ENCODE assay signal across 27 cellular contexts in the genomic region with DNA sequence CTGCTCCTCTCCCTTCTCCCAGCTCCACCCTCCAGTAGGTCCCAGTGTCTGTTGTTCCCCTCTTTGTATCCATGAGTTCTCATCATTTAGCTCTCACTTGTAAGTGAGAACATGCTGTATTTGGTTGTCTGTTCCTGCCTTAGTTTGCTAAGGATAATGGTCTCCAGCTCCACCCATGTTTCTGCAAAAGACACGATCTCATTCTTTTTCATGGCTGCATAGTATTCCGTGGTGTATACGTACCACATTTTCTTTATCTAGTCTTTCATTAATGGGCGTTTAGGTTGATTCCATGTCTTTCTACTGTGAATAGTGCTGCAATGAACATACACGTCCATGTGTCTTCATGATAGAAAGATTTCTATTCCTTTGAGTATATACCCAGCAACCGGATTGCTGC.
A peak's percentile ranks its signal among the peaks of the same experiment; 100 is the strongest.
DNase-seq lines count a peak whose midpoint lies in the region; ATAC-seq, FAIRE-seq and TF ChIP-seq lines count a peak whose summit lies in the region.
"Had no signal": no experiment of that assay in that cellular context is flagged by ENCODE, and none has a peak within 500 bp of the region (broad histone marks: within the 10 kb centered on the region; RNA-seq: fewer than 3 reads in every experiment).

No MANE protein-coding gene starts in this region.

- no peak overlapping the region for H3K4ac ChIP-seq in H1 (replicated peaks; ENCODE audit: insufficient read length, low read depth, low read length)

- no peak overlapping the region for H4K5ac ChIP-seq in H1 (ENCODE audit: insufficient read length, low read depth, low read length)

- no peak overlapping the region for H3K18ac ChIP-seq in H1 (ENCODE audit: extremely low read depth, low read length)

- no peaks in the 10 kb centered on the region for H4K20me1 ChIP-seq in SK-N-SH (ENCODE audit: insufficient read depth)
- H4K20me1 ChIP-seq in H1 (replicated peaks in 1 of 2; ENCODE audit: control insufficient read depth in 1 of 2, insufficient read depth in 2 of 2, low read length in 2 of 2), result no peaks in the 10 kb centered on the region
- H4K20me1 ChIP-seq: BLaER1 treated with 17β-estradiol and CSF1 and Interleukin-3, amounts not matched to agents 10 nM and 100 nM had no signal

- peaks cover 6% of the 10 kb centered on the region for H3K36me3 Mint-ChIP-seq in WTC11
- H3K36me3 Mint-ChIP-seq: CD8-positive, alpha-beta T cell had no signal

- no peak overlapping the region for H3K23ac ChIP-seq in H1 (ENCODE audit: insufficient read length)

- no peaks in the 10 kb centered on the region for H3K27me3 Mint-ChIP-seq in WTC11 (ENCODE audit: low read depth)

- peaks cover 26% of the 10 kb centered on the region for H3K9me3 Mint-ChIP-seq in WTC11
- H3K9me3 Mint-ChIP-seq: CD4-positive, alpha-beta T cell had no signal

- no peak for FAIRE-seq in H1 (lab: Jason Lieb, UNC)
- FAIRE-seq: A549, D721Med, GM12878, GM12892, GM18507 had no signal

- H3K4me2 ChIP-seq in SK-N-SH (no peak overlapping the region), H1 (ENCODE audit: insufficient read depth in 1 of 2, low read depth in 2 of 2, low read length in 2 of 2) (no peak overlapping the region)
- H3K4me2 ChIP-seq: A549; BLaER1 treated with 17β-estradiol and CSF1 and Interleukin-3, amounts not matched to agents 10 nM and 100 nM had no signal

- H2BK15ac ChIP-seq in H1 (ENCODE audit: low read length), result no peak overlapping the region

- no peak overlapping the region for H3K56ac ChIP-seq in H1 (replicated peaks; ENCODE audit: insufficient read length, low read depth, low read length)

- no peak overlapping the region for H4K8ac ChIP-seq in H1 (ENCODE audit: extremely low read depth, insufficient read depth, low read length)

- H2BK5ac ChIP-seq in H1 (ENCODE audit: low read depth, low read length), result no peak overlapping the region

- no peak overlapping the region for H3K4me3 ChIP-seq in SK-N-SH (ENCODE audit: low read depth in 2 of 2, low read length in 1 of 2)
- H3K4me3 ChIP-seq in H1 (ENCODE audit: extremely low read depth in 1 of 4, insufficient read depth in 2 of 4, low read depth in 3 of 4, low read length in 4 of 4), result no peak overlapping the region
- H3K4me3 ChIP-seq: A549; BLaER1 treated with 17β-estradiol and CSF1 and Interleukin-3, amounts not matched to agents 10 nM and 100 nM; GM12878 had no signal

- TF ChIP-seq POLR2A in H1 (IDR thresholded peaks at IDR 0.05; ENCODE audit: control extremely low read depth in 1 of 2, low read depth in 2 of 2, low read length in 2 of 2), result no peak

- no peak overlapping the region for H3K4me3 Mint-ChIP-seq in WTC11
- H3K4me3 Mint-ChIP-seq: B cell; CD4-positive, alpha-beta T cell; CD8-positive, alpha-beta T cell had no signal

- no peak for DNase-seq in SK-N-SH
- DNase-seq in WTC11 (ENCODE audit: low spot score), result no peak
- DNase-seq in H1 (ENCODE audit: low read depth in 1 of 2, low spot score in 2 of 2), result no peak
- DNase-seq: AML-193; Caco-2; Calu3; CD4-positive, alpha-beta T cell; CD8-positive, alpha-beta T cell; DMS 273 treated with DMSO at 0.1 percent for 48 hours; DMS153; DMS53; DMS79; DND-41; EL; GDM1 had no signal

- CTCF ChIA-PET in SK-N-SH (lab: Yijun Ruan, JAX) (interaction anchor here (1.2 kb wide), 1 partner anchor 18 kb away, joined by 3 read pairs; no protein-coding TSS in a partner anchor), WTC11 (lab: Charles Lee) (no interaction called here), H1 (lab: Charles Lee; ENCODE audit: partially characterized antibody) (interaction anchor here (1.0 to 5.3 kb wide), 3 partner anchors 18 to 20 kb away, joined by 3 to 23 read pairs (median 10); no protein-coding TSS in a partner anchor)

- TF ChIP-seq CTCF in SK-N-SH (IDR thresholded peaks at IDR 0.05) (no peak), WTC11 (IDR thresholded peaks at IDR 0.05) (no peak), H1 (IDR thresholded peaks at IDR 0.05; ENCODE audit: control extremely low read depth in 1 of 3, insufficient read depth in 1 of 3, low read depth in 1 of 3, low read length in 3 of 3) (no peak)

- H3K4me1 ChIP-seq in SK-N-SH (ENCODE audit: control insufficient read depth in 1 of 2, insufficient read depth in 2 of 2, low read depth in 1 of 2, low read length in 1 of 2) (no peaks in the 10 kb centered on the region), H1 (replicated peaks in 1 of 4; ENCODE audit: control insufficient read depth in 3 of 4, insufficient read depth in 4 of 4, low read length in 3 of 4) (no peaks in the 10 kb centered on the region; a peak in 2 of 7 replicates)
- H3K4me1 ChIP-seq: BLaER1 treated with 17β-estradiol and CSF1 and Interleukin-3, amounts not matched to agents 10 nM and 100 nM; Caco-2 had no signal

- TF ChIP-seq EP300 in SK-N-SH (IDR thresholded peaks at IDR 0.05; ENCODE audit: borderline replicate concordance in 1 of 2, low read depth in 1 of 2, low read length in 1 of 2), result no peak
- no peak for TF ChIP-seq EP300 in H1 (IDR thresholded peaks at IDR 0.05; ENCODE audit: borderline replicate concordance in 1 of 2, low read depth in 2 of 2, low read length in 2 of 2)

- H3K27me3 ChIP-seq in SK-N-SH (ENCODE audit: insufficient read depth) (peaks cover 16% of the 10 kb centered on the region), H1 (replicated peaks in 1 of 4; ENCODE audit: control insufficient read depth in 3 of 4, extremely low read depth in 1 of 4, insufficient read depth in 3 of 4, low read length in 3 of 4) (no peaks in the 10 kb centered on the region)
- H3K27me3 ChIP-seq: BLaER1 treated with 17β-estradiol and CSF1 and Interleukin-3, amounts not matched to agents 10 nM and 100 nM had no signal

- no peak overlapping the region for H3K14ac ChIP-seq in H1 (ENCODE audit: insufficient read length)

- no peak overlapping the region for H3K27ac ChIP-seq in SK-N-SH (ENCODE audit: low read depth in 2 of 2, low read length in 1 of 2)
- no peak overlapping the region for H3K27ac ChIP-seq in H1 (ENCODE audit: low read depth, low read length)
- H3K27ac ChIP-seq: 22Rv1; A549; BLaER1 treated with 17β-estradiol and CSF1 and Interleukin-3, amounts not matched to agents 10 nM and 100 nM; C4-2B had no signal

- no peaks in the 10 kb centered on the region for H3F3A ChIP-seq in SK-N-SH (replicated peaks; ENCODE audit: insufficient read depth)

- no peak overlapping the region for H2AK5ac ChIP-seq in H1 (ENCODE audit: low read depth, low read length)

- H3K9ac ChIP-seq in SK-N-SH, result no peak overlapping the region
- H3K9ac ChIP-seq in H1 (replicated peaks in 1 of 4; ENCODE audit: extremely low read depth in 1 of 4, low read depth in 3 of 4, low read length in 3 of 4), result no peak overlapping the region
- H3K9ac ChIP-seq: BLaER1 treated with 17β-estradiol and CSF1 and Interleukin-3, amounts not matched to agents 10 nM and 100 nM had no signal

- H3K9me3 ChIP-seq in SK-N-SH, result no peaks in the 10 kb centered on the region
- H3K9me3 ChIP-seq in H1 (ENCODE audit: insufficient read depth in 2 of 2, low read depth in 1 of 2, low read length in 1 of 2), result peaks cover 0 to 7% of the 10 kb centered on the region in 2 experiments; a peak in 1 of 4 replicates
- H3K9me3 ChIP-seq: A549, Caco-2 had no signal

- no peak overlapping the region for H3K27ac Mint-ChIP-seq in WTC11
- H3K27ac Mint-ChIP-seq: B cell; CD4-positive, alpha-beta T cell; CD8-positive, alpha-beta T cell had no signal

- no peaks in the 10 kb centered on the region for H3K4me1 Mint-ChIP-seq in WTC11
- H3K4me1 Mint-ChIP-seq: B cell had no signal

- H3K79me2 ChIP-seq in SK-N-SH (ENCODE audit: insufficient read depth), result no peaks in the 10 kb centered on the region
- H3K79me2 ChIP-seq in H1 (ENCODE audit: control insufficient read depth in 1 of 2, insufficient read depth in 2 of 2, low read length in 2 of 2), result no peaks in the 10 kb centered on the region

- no peak overlapping the region for H2BK120ac ChIP-seq in H1 (replicated peaks; ENCODE audit: low read depth, low read length)

- POLR2A ChIA-PET in SK-N-SH (lab: Yijun Ruan, JAX) (no interaction called here), WTC11 (lab: Charles Lee) (no interaction called here), H1 (lab: Charles Lee; ENCODE audit: partially characterized antibody) (no interaction called here)

- no peaks in the 10 kb centered on the region for H3K9me2 ChIP-seq in SK-N-SH

- no peaks in the 10 kb centered on the region for H3K36me3 ChIP-seq in SK-N-SH (replicated peaks in 1 of 2; ENCODE audit: control insufficient read depth in 1 of 2, insufficient read depth in 2 of 2, low read length in 1 of 2)
- no peaks in the 10 kb centered on the region for H3K36me3 ChIP-seq in H1 (ENCODE audit: control insufficient read depth in 2 of 4, insufficient read depth in 4 of 4, low read length in 3 of 4)
- H3K36me3 ChIP-seq: BLaER1 treated with 17β-estradiol and CSF1 and Interleukin-3, amounts not matched to agents 10 nM and 100 nM had no signal

- WGBS in SK-N-SH (ENCODE audit: low lambda C conversion rate), result 48% methylated on average over 6 of the region's 6 CpGs
- 82% methylated on average over 6 of the region's 6 CpGs; no CpG with 5 or more reads in 1 of the 2 experiments for WGBS in H1 (ENCODE audit: extremely low coverage in 1 of 2, insufficient coverage in 1 of 2, insufficient read length in 1 of 2, insufficient replicate concordance in 2 of 2, low coverage in 1 of 2, low lambda C conversion rate in 2 of 2, missing lambda C conversion rate in 1 of 2), 2 experiments

- TF ChIP-seq RAD21 in SK-N-SH (IDR thresholded peaks at IDR 0.05; ENCODE audit: low read length) (no peak), H1 (IDR thresholded peaks at IDR 0.05 in 1 of 2, conservative IDR thresholded peaks at IDR 0.05 in 1 of 2; ENCODE audit: low read depth in 2 of 2, low read length in 2 of 2) (no peak)

- H3K23me2 ChIP-seq in H1 (ENCODE audit: low read depth, low read length), result no peaks in the 10 kb centered on the region

- H4K91ac ChIP-seq in H1 (replicated peaks; ENCODE audit: insufficient read length, low read length), result no peak overlapping the region

- no peak overlapping the region for H2BK12ac ChIP-seq in H1 (ENCODE audit: low read depth, low read length)

- ATAC-seq in SK-N-SH treated with all-trans-retinoic acid at 6 μM for 48 hours (no peak), WTC11 (no peak), HG03139 (IDR thresholded peaks at IDR 0.05; ENCODE audit: unreplicated experiment) (no peak), HG02981 (IDR thresholded peaks at IDR 0.05; ENCODE audit: unreplicated experiment) (no peak)
- ATAC-seq: A549; CD8-positive, alpha-beta T cell; GM12878 had no signal

- no peaks in the 10 kb centered on the region for H3K79me1 ChIP-seq in H1 (ENCODE audit: low read depth, low read length)

- no peak overlapping the region for H2BK20ac ChIP-seq in H1 (ENCODE audit: low read length)

- H2AFZ ChIP-seq in SK-N-SH (ENCODE audit: low read depth) (no peak overlapping the region), H1 (ENCODE audit: low read length) (no peak overlapping the region)

TF ChIP-seq in SK-N-SH treated with all-trans-retinoic acid at 6 μM for 48 hours, 23 proteins besides CTCF, POLR2A, EP300 and RAD21:
- TF ChIP-seq ZC3H10 (CRISPR knock-in tag; IDR thresholded peaks at IDR 0.05) (no peak), ZNF8 (CRISPR knock-in tag; IDR thresholded peaks at IDR 0.05) (peak; percentile 62)

TF ChIP-seq in SK-N-SH, 30 proteins besides CTCF, POLR2A, EP300 and RAD21 (continues in another document):
- no peak for TF ChIP-seq CHD2 (IDR thresholded peaks at IDR 0.05; ENCODE audit: low read length, partially characterized antibody)

TF ChIP-seq in WTC11, 78 proteins besides CTCF, POLR2A, EP300 and RAD21 (continues in another document):
- TF ChIP-seq CREM (CRISPR knock-in tag; IDR thresholded peaks at IDR 0.05), result no peak
